10 cellular contexts compared by ENCODE assay signal in genomic region chr4:67713531-67714247, GRCh38. TPM values are rescaled to one million over a fixed set of nuclear protein-coding genes. Genes with fewer than 3 reads are reported as not detected.
DNase-seq lines count a peak whose midpoint lies in the region; ATAC-seq, FAIRE-seq and TF ChIP-seq lines count a peak whose summit lies in the region.
"Had no signal": no experiment of that assay in that cellular context is flagged by ENCODE, and none has a peak within 500 bp of the region (broad histone marks: within the 10 kb centered on the region; RNA-seq: fewer than 3 reads in every experiment).

No MANE protein-coding gene starts in this region.

- H3K27ac ChIP-seq in HepG2 (ENCODE audit: extremely low read length, insufficient read depth, low read length) (no peak overlapping the region), MM.1S (ENCODE audit: low read length) (no peak overlapping the region), spleen (peak overlapping the region in 2 of 8 donors; percentile 7 to 16)
- H3K27ac ChIP-seq: esophagus muscularis mucosa had no signal

- intact Hi-C loops in HepG2 (cut with micrococcal nuclease; ENCODE audit: unreplicated experiment) = no loop called here
- intact Hi-C loops in spleen (cut with DNase I; ENCODE audit: low total_unique reads) = no loop called here

- H3K27me3 ChIP-seq in HepG2 (ENCODE audit: control insufficient read depth in 1 of 2, insufficient read depth in 2 of 2, low read length in 2 of 2) (no peaks in the 10 kb centered on the region; a peak in 1 of 5 replicates), MM.1S (replicated peaks; ENCODE audit: insufficient read depth, low read length) (no peaks in the 10 kb centered on the region), spleen (replicated peaks in 1 of 7) (no peaks in the 10 kb centered on the region)
- H3K27me3 ChIP-seq: esophagus muscularis mucosa had no signal

- no peak overlapping the region for H3K4me3 Mint-ChIP-seq in activated naive CD8-positive, alpha-beta T cell treated with anti-CD3 and anti-CD28 coated beads for 36 hours

- peaks cover 26% of the 10 kb centered on the region for H3K36me3 Mint-ChIP-seq in activated naive CD8-positive, alpha-beta T cell treated with anti-CD3 and anti-CD28 coated beads for 36 hours

- no peak overlapping the region for H2AFZ ChIP-seq in HepG2 (ENCODE audit: low read length)
- H2AFZ ChIP-seq in MM.1S (ENCODE audit: low read length) = no peak overlapping the region

- H3F3A ChIP-seq in MM.1S (ENCODE audit: insufficient read depth, low read length) = no peaks in the 10 kb centered on the region

- H3K4me3 ChIP-seq in HepG2 (replicated peaks in 1 of 3; ENCODE audit: insufficient read depth in 1 of 3, low read depth in 2 of 3, low read length in 3 of 3) (no peak overlapping the region), MM.1S (ENCODE audit: low read length) (no peak overlapping the region), spleen (no peak overlapping the region)
- H3K4me3 ChIP-seq: esophagus muscularis mucosa had no signal

- H3K4me2 ChIP-seq in HepG2 (ENCODE audit: low read depth, low read length) = no peak overlapping the region
- H3K4me2 ChIP-seq in MM.1S (ENCODE audit: low read depth, low read length) = no peak overlapping the region

- no peak for TF ChIP-seq RAD21 in HepG2 (CRISPR knock-in tag; IDR thresholded peaks at IDR 0.05)

- no peaks in the 10 kb centered on the region for H3K9me3 ChIP-seq in HepG2 (ENCODE audit: low read length)
- H3K9me3 ChIP-seq in MM.1S (replicated peaks; ENCODE audit: insufficient read depth, low read length) = no peaks in the 10 kb centered on the region
- no peaks in the 10 kb centered on the region for H3K9me3 ChIP-seq in spleen
- H3K9me3 ChIP-seq: esophagus muscularis mucosa had no signal

- POLR2A ChIA-PET in HepG2 (lab: Yijun Ruan, JAX) = no interaction called here

- H3K9ac ChIP-seq in HepG2 (ENCODE audit: insufficient read depth, low read depth, low read length) (no peak overlapping the region), MM.1S (ENCODE audit: low read length) (no peak overlapping the region)

- peak overlapping the region; percentile 79 for H3K27ac Mint-ChIP-seq in activated naive CD8-positive, alpha-beta T cell treated with anti-CD3 and anti-CD28 coated beads for 36 hours

- in situ Hi-C loops in HepG2 (cut with HindIII; ENCODE audit: extremely low pct_ligation_motif_present, low pct_unique_long_range_greater_than_20kb) = no loop called here

- H3K9me3 Mint-ChIP-seq in activated naive CD8-positive, alpha-beta T cell treated with anti-CD3 and anti-CD28 coated beads for 36 hours = no peaks in the 10 kb centered on the region

- ATAC-seq in HepG2 (peak; percentile 25; the same call in 1 of the 3 replicates), GM21737 (IDR thresholded peaks at IDR 0.05; ENCODE audit: unreplicated experiment) (no peak), GM21717 (IDR thresholded peaks at IDR 0.05; ENCODE audit: unreplicated experiment) (no peak)
- ATAC-seq: naive thymus-derived CD4-positive, alpha-beta T cell had no signal

- H3K79me2 ChIP-seq in HepG2 (ENCODE audit: insufficient read depth, low read length) (peaks cover 26% of the 10 kb centered on the region), MM.1S (ENCODE audit: low read length) (peaks cover 3% of the 10 kb centered on the region; the same call in 1 of the 2 replicates)

- H3K4me1 ChIP-seq in HepG2 (ENCODE audit: insufficient read depth, low read length) (peaks cover 13% of the 10 kb centered on the region), MM.1S (ENCODE audit: low read length) (no peaks in the 10 kb centered on the region; the same call in 1 of the 2 replicates), spleen (peaks cover 0 to 15% (median 0%) of the 10 kb centered on the region in 6 donors)

- no peaks in the 10 kb centered on the region for H3K9me2 ChIP-seq in MM.1S (replicated peaks; ENCODE audit: insufficient read depth, low read length)

- TF ChIP-seq EP300 in HepG2 (IDR thresholded peaks at IDR 0.05; ENCODE audit: low read depth in 2 of 2, low read length in 2 of 2) (no peak), HepG2 (CRISPR knock-in tag; IDR thresholded peaks at IDR 0.05; ENCODE audit: borderline replicate concordance) (no peak)

- no TSS peak for BruUV-seq in HepG2 (replicated peaks; lab: Mats Ljungman, UMichigan)

- TF ChIP-seq CTCF in HepG2 (CRISPR knock-in tag; IDR thresholded peaks at IDR 0.05) (no peak), MM.1S (IDR thresholded peaks at IDR 0.05; ENCODE audit: low read length) (no peak), spleen (IDR thresholded peaks at IDR 0.05 in 8 of 11, conservative IDR thresholded peaks at IDR 0.05 in 3 of 11) (no peak)

- FAIRE-seq in HepG2 (lab: Jason Lieb, UNC) = no peak

- H3K4me1 Mint-ChIP-seq in activated naive CD8-positive, alpha-beta T cell treated with anti-CD3 and anti-CD28 coated beads for 36 hours = peaks cover 27% of the 10 kb centered on the region

- H3K36me3 ChIP-seq in HepG2 (replicated peaks in 1 of 2; ENCODE audit: control insufficient read depth in 1 of 2, insufficient read depth in 2 of 2, low read length in 2 of 2) = peaks cover 3 to 12% of the 10 kb centered on the region in 2 experiments; a peak in 2 of 5 replicates
- no peaks in the 10 kb centered on the region; the same call in 1 of the 2 replicates for H3K36me3 ChIP-seq in MM.1S (replicated peaks; ENCODE audit: insufficient read depth, low read length)
- peaks cover 0 to 41% (median 0%) of the 10 kb centered on the region in 6 donors for H3K36me3 ChIP-seq in spleen

- H4K20me1 ChIP-seq in HepG2 (ENCODE audit: insufficient read depth, low read length) = peaks cover 3% of the 10 kb centered on the region; the same call in 1 of the 2 replicates
- H4K20me1 ChIP-seq in MM.1S (ENCODE audit: insufficient read depth, low read length) = no peaks in the 10 kb centered on the region

- no peaks in the 10 kb centered on the region for H3K27me3 Mint-ChIP-seq in activated naive CD8-positive, alpha-beta T cell treated with anti-CD3 and anti-CD28 coated beads for 36 hours
- H3K27me3 Mint-ChIP-seq: naive thymus-derived CD4-positive, alpha-beta T cell had no signal

- CTCF ChIA-PET in HepG2 (lab: Yijun Ruan, JAX; ENCODE audit: low intra/inter-chr PET ratio, low total read pairs) = no interaction called here

- peak; percentile 43 for DNase-seq in CMK (ENCODE audit: low read depth)
- DNase-seq in HT1080 (ENCODE audit: low read depth) = peak; percentile 77
- DNase-seq in activated naive CD8-positive, alpha-beta T cell treated with anti-CD3 and anti-CD28 coated beads for 36 hours = no peak
- DNase-seq in HepG2 (ENCODE audit: low spot score) = no peak
- DNase-seq in MM.1S = no peak
- no peak for DNase-seq in spleen

- TF ChIP-seq POLR2A in HepG2 (IDR thresholded peaks at IDR 0.05; ENCODE audit: insufficient read depth in 1 of 2, low read depth in 2 of 2, low read length in 2 of 2) (no peak), spleen (IDR thresholded peaks at IDR 0.05) (no peak)

- 79% methylated on average over 12 of the region's 12 CpGs for WGBS in HepG2 (ENCODE audit: low lambda C conversion rate)
- WGBS in spleen, 5 donors = 66 to 86% (median 71%) methylated on average over 12 of the region's 12 CpGs

RNA-seq across cellular contexts. Expression of gene UBA6, which starts 12.7 kb away (rescaled TPM):
- total RNA-seq in HT1080 (2014; rRNA removed; shearing (Covaris generic)) = 40.0 and 60.6 TPM in 2 replicates
- polyA plus RNA-seq in HT1080 (2015; cell fraction: cytosol; rRNA removed) = 48.1 and 132 TPM in 2 replicates
- polyA plus RNA-seq in HT1080 (2015; cell fraction: nucleus; rRNA removed) = 197 and 256 TPM in 2 replicates
- total RNA-seq in activated naive CD8-positive, alpha-beta T cell treated with anti-CD3 and anti-CD28 coated beads for 36 hours = 10 to 100 TPM; 74.4 to 85.6 TPM
- total RNA-seq in HepG2 (2016; rRNA removed; fragmentation: Illumina TruSeq; extraction: Trizol) (75.4 and 153 TPM in 2 replicates), spleen (100 to 1,000 TPM in 2 of 7 donors, 10 to 100 TPM in 5; 58.6 to 144 (median 75.9) TPM)
- total RNA-seq in HepG2 (2016; cell fraction: cytosol; rRNA removed; fragmentation: Illumina TruSeq; extraction: Trizol; ENCODE audit: low read depth) = 4.5 TPM in 2 replicates
- total RNA-seq in HepG2 (2016; cell fraction: insoluble cytoplasmic fraction; rRNA removed; fragmentation: Illumina TruSeq; extraction: Trizol) = 73.9 and 131 TPM in 2 replicates
- 12.0 and 16.0 TPM in 2 replicates for total RNA-seq in HepG2 (2016; cell fraction: membrane; rRNA removed; fragmentation: Illumina TruSeq; extraction: Trizol)
- total RNA-seq in HepG2 (2016; cell fraction: nucleus; rRNA removed; fragmentation: Illumina TruSeq; extraction: Trizol) = 65.0 and 67.0 TPM in 2 replicates
- polyA plus RNA-seq in HepG2 (2011; rRNA removed) (25.6 and 33.3 TPM in 2 replicates), spleen (1 to 10 TPM; 5.8 to 7.2 (median 6.8) TPM)
- 21.1 and 24.7 TPM in 2 replicates for polyA plus RNA-seq in HepG2 (2011; cell fraction: cytosol; rRNA removed)
- polyA plus RNA-seq in HepG2 (2011; cell fraction: nucleus; rRNA removed) = 53.3 and 61.9 TPM in 2 replicates
- 21.2 and 31.8 TPM in 2 replicates for polyA plus RNA-seq in HepG2 (2012)
- polyA plus RNA-seq in HepG2 (2016; cell fraction: cytosol; fragmentation: Illumina TruSeq; extraction: Trizol; ENCODE audit: low read depth) = 0.36 and 0.42 TPM in 2 replicates
- polyA plus RNA-seq in HepG2 (2016; cell fraction: insoluble cytoplasmic fraction; fragmentation: Illumina TruSeq; extraction: Trizol; ENCODE audit: low read depth) = 30.7 and 31.3 TPM in 2 replicates
- 1.7 and 1.8 TPM in 2 replicates for polyA plus RNA-seq in HepG2 (2016; cell fraction: membrane; fragmentation: Illumina TruSeq; extraction: Trizol; ENCODE audit: low read depth)
- polyA plus RNA-seq in HepG2 (2016; cell fraction: nucleus; fragmentation: Illumina TruSeq; extraction: Trizol; ENCODE audit: insufficient read depth, low read depth) = 40.8 and 51.8 TPM in 2 replicates
- polyA minus RNA-seq in HepG2 (2011; rRNA and poly(A)+ RNA removed; ENCODE audit: low replicate concordance) = 23.8 and 28.1 TPM in 2 replicates
- 87.0 and 107 TPM in 2 replicates for polyA minus RNA-seq in HepG2 (2011; cell fraction: cytosol; rRNA and poly(A)+ RNA removed)
- 150 and 178 TPM in 2 replicates for polyA minus RNA-seq in HepG2 (2011; cell fraction: nucleus; rRNA and poly(A)+ RNA removed)

RNA-seq across cellular contexts. Expression of gene GNRHR, which starts 40.5 kb away (rescaled TPM):
- total RNA-seq in HT1080 (2014; rRNA removed; shearing (Covaris generic)) = not detected in 2 replicates
- polyA plus RNA-seq in HT1080 (2015; cell fraction: cytosol; rRNA removed) = not detected in 2 replicates
- not detected in 2 replicates for polyA plus RNA-seq in HT1080 (2015; cell fraction: nucleus; rRNA removed)
- total RNA-seq in activated naive CD8-positive, alpha-beta T cell treated with anti-CD3 and anti-CD28 coated beads for 36 hours = not detected
- not detected in 2 replicates for total RNA-seq in HepG2 (2016; rRNA removed; fragmentation: Illumina TruSeq; extraction: Trizol)
- not detected in 2 replicates for total RNA-seq in HepG2 (2016; cell fraction: cytosol; rRNA removed; fragmentation: Illumina TruSeq; extraction: Trizol; ENCODE audit: low read depth)
- not detected in 2 replicates for total RNA-seq in HepG2 (2016; cell fraction: insoluble cytoplasmic fraction; rRNA removed; fragmentation: Illumina TruSeq; extraction: Trizol)
- not detected in 2 replicates for total RNA-seq in HepG2 (2016; cell fraction: membrane; rRNA removed; fragmentation: Illumina TruSeq; extraction: Trizol)
- not detected in 2 replicates for total RNA-seq in HepG2 (2016; cell fraction: nucleus; rRNA removed; fragmentation: Illumina TruSeq; extraction: Trizol)
- not detected in 2 replicates for polyA plus RNA-seq in HepG2 (2011; rRNA removed)
- not detected in 2 replicates for polyA plus RNA-seq in HepG2 (2011; cell fraction: cytosol; rRNA removed)
- not detected in 2 replicates for polyA plus RNA-seq in HepG2 (2011; cell fraction: nucleus; rRNA removed)
- polyA plus RNA-seq in HepG2 (2012) = 0.09 and 0.19 TPM in 2 replicates
- not detected in 2 replicates for polyA plus RNA-seq in HepG2 (2016; cell fraction: cytosol; fragmentation: Illumina TruSeq; extraction: Trizol; ENCODE audit: low read depth)
- not detected in 2 replicates for polyA plus RNA-seq in HepG2 (2016; cell fraction: insoluble cytoplasmic fraction; fragmentation: Illumina TruSeq; extraction: Trizol; ENCODE audit: low read depth)
- not detected in 2 replicates for polyA plus RNA-seq in HepG2 (2016; cell fraction: membrane; fragmentation: Illumina TruSeq; extraction: Trizol; ENCODE audit: low read depth)
- polyA plus RNA-seq in HepG2 (2016; cell fraction: nucleus; fragmentation: Illumina TruSeq; extraction: Trizol; ENCODE audit: insufficient read depth, low read depth) = not detected in 2 replicates
- polyA minus RNA-seq in HepG2 (2011; rRNA and poly(A)+ RNA removed; ENCODE audit: low replicate concordance) = not detected in 2 replicates
- not detected in 2 replicates for polyA minus RNA-seq in HepG2 (2011; cell fraction: cytosol; rRNA and poly(A)+ RNA removed)
- polyA minus RNA-seq in HepG2 (2011; cell fraction: nucleus; rRNA and poly(A)+ RNA removed) = not detected in 2 replicates
- total RNA-seq in spleen = under 1 TPM in 1 of 7 donors, not detected in 6; 0.37 TPM
- not detected for polyA plus RNA-seq in spleen
- total RNA-seq: naive thymus-derived CD4-positive, alpha-beta T cell had no signal
- polyA plus RNA-seq: naive thymus-derived CD4-positive, alpha-beta T cell had no signal

Comparison
In these comparisons a context has a peak if more than half of its experiments do, and no peak if none do; other contexts are left out.
1. DNase-seq: peak in CMK (single experiment) and HT1080 (single experiment); none in activated naive CD8-positive, alpha-beta T cell treated with anti-CD3 and anti-CD28 coated beads for 36 hours (single experiment), HepG2 (single experiment), MM.1S (single experiment) and spleen (single experiment).